8 cellular contexts compared by ENCODE assay signal in the genomic region with DNA sequence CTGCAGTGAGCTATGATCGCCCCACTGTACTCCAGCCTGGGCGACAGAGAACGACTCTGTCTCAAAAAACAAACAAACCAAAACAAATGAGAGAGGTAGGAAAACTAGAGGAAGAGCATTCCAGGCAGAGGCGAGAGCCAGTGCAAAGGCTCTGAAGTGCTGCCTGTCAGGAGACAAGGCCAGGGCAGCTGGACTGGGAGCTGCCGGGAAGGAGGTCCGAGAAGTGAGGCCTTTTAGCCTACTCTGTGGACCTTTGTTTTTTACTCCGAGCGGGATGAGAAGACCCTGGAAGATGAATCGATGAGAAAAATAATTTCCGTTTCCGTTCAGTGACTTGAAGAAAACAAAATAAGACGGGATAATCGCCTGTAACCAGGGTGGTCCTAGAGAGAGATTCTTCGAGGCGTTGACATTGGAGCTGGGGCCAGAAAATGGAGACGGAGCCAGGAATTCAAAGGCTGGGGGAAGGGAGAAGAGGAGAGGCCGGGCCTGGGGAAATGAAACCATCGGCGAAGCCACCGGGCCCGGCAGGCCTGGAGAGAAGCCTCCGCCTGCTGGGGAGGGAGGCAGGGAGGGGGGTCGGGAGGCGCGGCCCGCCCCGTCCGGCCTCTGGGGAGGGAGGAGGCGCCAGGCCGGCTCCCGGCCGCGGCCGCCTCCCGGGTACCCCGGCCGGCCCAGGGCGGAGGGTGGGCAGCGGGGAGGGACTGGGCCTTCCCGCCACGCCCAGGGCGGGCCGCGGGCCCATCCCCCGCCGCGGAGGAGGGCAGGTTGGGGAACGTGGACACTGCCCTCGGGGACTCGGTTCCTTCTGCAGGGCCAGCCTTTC. TPM values are rescaled to one million over a fixed set of nuclear protein-coding genes. Genes with fewer than 3 reads are reported as not detected.
A peak's percentile ranks its signal among the peaks of the same experiment; 100 is the strongest.
DNase-seq lines count a peak whose midpoint lies in the region; ATAC-seq, FAIRE-seq and TF ChIP-seq lines count a peak whose summit lies in the region.

No MANE protein-coding gene starts in this region.

- H3K9me3 Mint-ChIP-seq in naive thymus-derived CD4-positive, alpha-beta T cell = peaks cover 0 to 2% (median 0%) of the 10 kb centered on the region in 11 donors

- H3K9ac ChIP-seq in HUES6 (ENCODE audit: low read length) = peak overlapping the region; percentile 83

- H3K27ac Mint-ChIP-seq in naive thymus-derived CD4-positive, alpha-beta T cell = peak overlapping the region; percentile 97 to 99 (median 98)

- intact Hi-C loops in Panc1 (cut with micrococcal nuclease; ENCODE audit: unreplicated experiment) = no loop called here
- intact Hi-C loops in naive thymus-derived CD4-positive, alpha-beta T cell (cut with micrococcal nuclease) = loop anchor here (1.0 kb wide), 3 partner anchors 8 to 12 kb away; a partner anchor contains a TSS
- intact Hi-C loops in testis (cut with DNase I; ENCODE audit: low total_unique reads) = no loop called here

- no peak for TF ChIP-seq EP300 in A549 (IDR thresholded peaks at IDR 0.05)

- peak; percentile 68 for FAIRE-seq in A549 (lab: Jason Lieb, UNC)
- FAIRE-seq in GM18507 (lab: Jason Lieb, UNC) = peak; percentile 60

- H3K4me3 ChIP-seq in A549 (peak overlapping the region; percentile 43), HUES6 (ENCODE audit: low read depth, low read length) (peak overlapping the region; percentile 56), Panc1 (ENCODE audit: low read depth in 2 of 2, low read length in 2 of 2) (peak overlapping the region; percentile 47 to 67), fibroblast of pulmonary artery (replicated peaks; ENCODE audit: low read depth, low read length) (peak overlapping the region; percentile 49), testis (peak overlapping the region; percentile 46 to 69)
- H3K4me3 ChIP-seq in naive thymus-derived CD4-positive, alpha-beta T cell (ENCODE audit: low read length) = peak overlapping the region; percentile 53

- H3K36me3 Mint-ChIP-seq in naive thymus-derived CD4-positive, alpha-beta T cell = no peaks in the 10 kb centered on the region

- ATAC-seq in A549 = peak; percentile 95 to 96
- ATAC-seq in Panc1 = peak; percentile 98
- peak; percentile 94 for ATAC-seq in naive thymus-derived CD4-positive, alpha-beta T cell

- 4% methylated on average over 43 of the region's 50 CpGs for WGBS in A549 (ENCODE audit: missing lambda C conversion rate)
- 0% methylated on average over 25 to 50 of the region's 50 CpGs for WGBS in testis, 2 donors

- peak overlapping the region; percentile 88 to 98 (median 95) for H3K4me3 Mint-ChIP-seq in naive thymus-derived CD4-positive, alpha-beta T cell

- no peak for TF ChIP-seq CTCF in A549 (IDR thresholded peaks at IDR 0.05)
- no peak for TF ChIP-seq CTCF in Panc1 (IDR thresholded peaks at IDR 0.05)
- TF ChIP-seq CTCF in fibroblast of pulmonary artery (IDR thresholded peaks at IDR 0.05; ENCODE audit: low read length, missing control alignments) = no peak
- no peak for TF ChIP-seq CTCF in testis (IDR thresholded peaks at IDR 0.05)

- peak; percentile 90 for TF ChIP-seq POLR2A in A549 (IDR thresholded peaks at IDR 0.05; ENCODE audit: low read length)
- no peak for TF ChIP-seq POLR2A in testis (IDR thresholded peaks at IDR 0.05)

- H3K27me3 ChIP-seq in HUES6 (ENCODE audit: control insufficient read depth, insufficient read depth, low read length) = no peaks in the 10 kb centered on the region
- no peaks in the 10 kb centered on the region for H3K27me3 ChIP-seq in Panc1 (ENCODE audit: control insufficient read depth, insufficient read depth, low read length)
- no peaks in the 10 kb centered on the region for H3K27me3 ChIP-seq in naive thymus-derived CD4-positive, alpha-beta T cell (ENCODE audit: control insufficient read depth in 2 of 2, insufficient read depth in 2 of 2, low read length in 2 of 2)
- no peaks in the 10 kb centered on the region for H3K27me3 ChIP-seq in testis

- H3K27me3 Mint-ChIP-seq in naive thymus-derived CD4-positive, alpha-beta T cell = no peaks in the 10 kb centered on the region

- peak; percentile 95 to 98 for DNase-seq in A549 (ENCODE audit: low read depth in 1 of 2, low spot score in 1 of 2)
- DNase-seq in GM18507 (ENCODE audit: extremely low spot score, insufficient read length, low read depth) = no peak
- DNase-seq in Panc1 (ENCODE audit: low read depth, low spot score) = no peak
- peak; percentile 84 for DNase-seq in activated effector memory CD4-positive, alpha-beta T cell treated with anti-CD3 and anti-CD28 coated beads, Interleukin-2, amount 50 U/mL, for 16 hours
- peak; percentile 92 for DNase-seq in fibroblast of pulmonary artery (ENCODE audit: low read depth)
- peak in 8 of 9 donors; percentile 42 to 70 (median 52) for DNase-seq in naive thymus-derived CD4-positive, alpha-beta T cell
- peak; percentile 87 for DNase-seq in testis

- H3K27ac ChIP-seq in A549 = peak overlapping the region; percentile 90 to 95
- peak overlapping the region; percentile 83 for H3K27ac ChIP-seq in HUES6 (ENCODE audit: low read depth, low read length)
- peak overlapping the region; percentile 97 for H3K27ac ChIP-seq in Panc1 (ENCODE audit: low read length)
- peak overlapping the region; percentile 77 for H3K27ac ChIP-seq in naive thymus-derived CD4-positive, alpha-beta T cell (ENCODE audit: low read depth, low read length)
- peak overlapping the region; percentile 95 to 96 for H3K27ac ChIP-seq in testis

- TF ChIP-seq RAD21 in A549 (conservative IDR thresholded peaks at IDR 0.05 in 1 of 2, IDR thresholded peaks at IDR 0.05 in 1 of 2) = no peak; a peak in 1 of 5 replicates

- no peaks in the 10 kb centered on the region for H3K9me3 ChIP-seq in A549
- H3K9me3 ChIP-seq in HUES6 (ENCODE audit: control insufficient read depth, insufficient read depth, low read depth, low read length) = no peaks in the 10 kb centered on the region
- H3K9me3 ChIP-seq in Panc1 (ENCODE audit: control insufficient read depth, insufficient read depth, low read depth, low read length) = no peaks in the 10 kb centered on the region
- no peaks in the 10 kb centered on the region for H3K9me3 ChIP-seq in naive thymus-derived CD4-positive, alpha-beta T cell (ENCODE audit: control insufficient read depth in 2 of 3, low read length in 3 of 3)
- H3K9me3 ChIP-seq in testis = no peaks in the 10 kb centered on the region

- in situ Hi-C loops in Panc1 (cut with HindIII; ENCODE audit: low pct_unique_long_range_greater_than_20kb, low sequenced_read_pairs) = no loop called here

- no peaks in the 10 kb centered on the region for H3K36me3 ChIP-seq in HUES6 (ENCODE audit: control insufficient read depth, insufficient read depth, low read length)
- H3K36me3 ChIP-seq in Panc1 (ENCODE audit: control insufficient read depth, insufficient read depth, low read length) = no peaks in the 10 kb centered on the region
- no peaks in the 10 kb centered on the region for H3K36me3 ChIP-seq in naive thymus-derived CD4-positive, alpha-beta T cell (ENCODE audit: control insufficient read depth in 2 of 3, insufficient read depth in 3 of 3, low read length in 3 of 3)
- H3K36me3 ChIP-seq in testis (ENCODE audit: low read depth, missing control alignments) = no peaks in the 10 kb centered on the region

- H3K4me1 Mint-ChIP-seq in naive thymus-derived CD4-positive, alpha-beta T cell = peaks cover 0 to 25% (median 12%) of the 10 kb centered on the region in 7 donors

- peak overlapping the region; percentile 93 for H3K4me2 ChIP-seq in A549

- H3K4me1 ChIP-seq in A549 (peaks cover 28% of the 10 kb centered on the region), HUES6 (ENCODE audit: control insufficient read depth, insufficient read depth, low read length) (peaks cover 15% of the 10 kb centered on the region), Panc1 (ENCODE audit: control insufficient read depth, insufficient read depth, low read length) (peaks cover 6% of the 10 kb centered on the region), testis (peaks cover 25% of the 10 kb centered on the region)
- peaks cover 5 to 6% of the 10 kb centered on the region in 2 donors for H3K4me1 ChIP-seq in naive thymus-derived CD4-positive, alpha-beta T cell (ENCODE audit: control insufficient read depth in 2 of 2, insufficient read depth in 2 of 2, low read length in 2 of 2)

- CTCF ChIA-PET in A549 (lab: Yijun Ruan, JAX) (interaction anchor here (0.6 to 46.6 kb wide), 13 partner anchors 10 to 201 kb away, joined by 3 to 950 read pairs (median 4); a partner anchor contains a TSS), Panc1 (lab: Charles Lee) (interaction anchor here (0.6 to 0.7 kb wide), 2 partner anchors 30 to 32 kb away, joined by 5 to 7 read pairs; a partner anchor contains a TSS)
- CTCF ChIA-PET in naive thymus-derived CD4-positive, alpha-beta T cell (lab: Charles Lee) = interaction anchor here (0.7 to 2.0 kb wide), 3 partner anchors 9 to 13 kb away, joined by 3 to 11 read pairs (median 9); no protein-coding TSS in a partner anchor

- BruUV-seq in Panc1 (replicated peaks; lab: Mats Ljungman, UMichigan) = TSS peak; percentile 100

- POLR2A ChIA-PET in A549 (lab: Yijun Ruan, JAX) = interaction anchor here (0.6 to 4.6 kb wide), 12 partner anchors 7 to 170 kb away, joined by 3 to 79 read pairs (median 4); a partner anchor contains a TSS
- POLR2A ChIA-PET in Panc1 (lab: Charles Lee) = interaction anchor here (0.6 to 0.7 kb wide), 2 partner anchors 30 to 292 kb away, joined by 10 to 16 read pairs; no protein-coding TSS in a partner anchor
- POLR2A ChIA-PET in naive thymus-derived CD4-positive, alpha-beta T cell (lab: Charles Lee) = interaction anchor here (0.6 to 3.2 kb wide), 8 partner anchors 8 to 981 kb away, joined by 3 to 24 read pairs (median 4); a partner anchor contains a TSS

RNA-seq across cellular contexts. Expression of a gene that starts 7.8 kb away (rescaled TPM):
- polyA plus RNA-seq in A549 (2011; rRNA removed) = 10.0 and 10.7 TPM in 2 replicates
- polyA plus RNA-seq in A549 (2012; cell fraction: cytosol; rRNA removed) = 30.9 and 31.2 TPM in 2 replicates
- polyA plus RNA-seq in A549 (2012; cell fraction: nucleus; rRNA removed) = 21.4 and 24.8 TPM in 2 replicates
- polyA plus RNA-seq in A549 (2017; fragmentation: RNase III; extraction: RNeasy Plus Mini Kit Qiagen cat#74134 plus additional on column Dnase treatment) = 12.5 to 14.9 TPM (median 13.6 TPM) in 3 replicates
- polyA minus RNA-seq in A549 (2011; rRNA and poly(A)+ RNA removed) = 4.6 and 4.7 TPM in 2 replicates
- total RNA-seq in Panc1 (2021; ENCODE audit: unreplicated experiment) = 13.4 TPM
- polyA plus RNA-seq in Panc1 (2012; ENCODE audit: insufficient read length) = 13.7 TPM
- 10 to 100 TPM in 4 of 5 experiments, 1 to 10 TPM in 1; 8.1 to 30.9 (median 13.5) TPM for total RNA-seq in naive thymus-derived CD4-positive, alpha-beta T cell
- 1 to 10 TPM; 3.3 to 6.9 TPM for polyA plus RNA-seq in naive thymus-derived CD4-positive, alpha-beta T cell
- 10 to 100 TPM in 1 of 2 donors, 1 to 10 TPM in 1; 8.6 to 10.9 TPM for total RNA-seq in testis
- polyA plus RNA-seq in testis (ENCODE audit: insufficient read depth, low read depth, low replicate concordance) = 8.3 TPM

RNA-seq across cellular contexts. Expression of a gene that starts 10.5 kb away (rescaled TPM):
- 40.2 and 41.7 TPM in 2 replicates for polyA plus RNA-seq in A549 (2011; rRNA removed)
- polyA plus RNA-seq in A549 (2012; cell fraction: cytosol; rRNA removed) = 24.7 and 32.8 TPM in 2 replicates
- polyA plus RNA-seq in A549 (2012; cell fraction: nucleus; rRNA removed) = 26.5 and 34.1 TPM in 2 replicates
- 35.5 to 41.2 TPM (median 39.7 TPM) in 3 replicates for polyA plus RNA-seq in A549 (2017; fragmentation: RNase III; extraction: RNeasy Plus Mini Kit Qiagen cat#74134 plus additional on column Dnase treatment)
- polyA minus RNA-seq in A549 (2011; rRNA and poly(A)+ RNA removed) = 63.1 and 71.7 TPM in 2 replicates
- 35.7 TPM for total RNA-seq in Panc1 (2021; ENCODE audit: unreplicated experiment)
- 39.6 TPM for polyA plus RNA-seq in Panc1 (2012; ENCODE audit: insufficient read length)
- total RNA-seq in naive thymus-derived CD4-positive, alpha-beta T cell = 10 to 100 TPM; 15.2 to 44.1 (median 17.8) TPM
- polyA plus RNA-seq in naive thymus-derived CD4-positive, alpha-beta T cell = 1 to 10 TPM; 2.7 to 4.4 TPM
- total RNA-seq in testis = 10 to 100 TPM; 24.3 to 33.9 TPM
- polyA plus RNA-seq in testis (ENCODE audit: insufficient read depth, low read depth, low replicate concordance) = 22.4 TPM

RNA-seq across cellular contexts. Expression of a gene that starts 20.4 kb away (rescaled TPM):
- 1.5 and 1.6 TPM in 2 replicates for polyA plus RNA-seq in A549 (2011; rRNA removed)
- 0.91 and 1.1 TPM in 2 replicates for polyA plus RNA-seq in A549 (2012; cell fraction: cytosol; rRNA removed)
- polyA plus RNA-seq in A549 (2012; cell fraction: nucleus; rRNA removed) = 1.7 and 1.8 TPM in 2 replicates
- 1.3 to 1.8 TPM (median 1.8 TPM) in 3 replicates for polyA plus RNA-seq in A549 (2017; fragmentation: RNase III; extraction: RNeasy Plus Mini Kit Qiagen cat#74134 plus additional on column Dnase treatment)
- 0.87 and 1.1 TPM in 2 replicates for polyA minus RNA-seq in A549 (2011; rRNA and poly(A)+ RNA removed)
- total RNA-seq in Panc1 (2021; ENCODE audit: unreplicated experiment) = 3.4 TPM
- polyA plus RNA-seq in Panc1 (2012; ENCODE audit: insufficient read length) = 4.0 TPM
- 1 to 10 TPM in 4 of 5 experiments, under 1 TPM in 1; 0.85 to 4.0 (median 2.6) TPM for total RNA-seq in naive thymus-derived CD4-positive, alpha-beta T cell
- polyA plus RNA-seq in naive thymus-derived CD4-positive, alpha-beta T cell = under 1 TPM; 0.14 to 0.60 TPM
- 1 to 10 TPM; 4.9 to 5.1 TPM for total RNA-seq in testis
- polyA plus RNA-seq in testis (ENCODE audit: insufficient read depth, low read depth, low replicate concordance) = 3.6 TPM

RNA-seq across cellular contexts. Expression of a gene that starts 31.9 kb away (rescaled TPM):
- polyA plus RNA-seq in A549 (2011; rRNA removed) (202 and 241 TPM in 2 replicates), A549 (2017; fragmentation: RNase III; extraction: RNeasy Plus Mini Kit Qiagen cat#74134 plus additional on column Dnase treatment) (280 to 298 TPM (median 296 TPM) in 3 replicates), testis (ENCODE audit: insufficient read depth, low read depth, low replicate concordance) (36.8 TPM)
- polyA plus RNA-seq in A549 (2012; cell fraction: cytosol; rRNA removed) = 713 and 819 TPM in 2 replicates
- polyA plus RNA-seq in A549 (2012; cell fraction: nucleus; rRNA removed) = 565 and 810 TPM in 2 replicates
- polyA minus RNA-seq in A549 (2011; rRNA and poly(A)+ RNA removed) = 192 and 225 TPM in 2 replicates
- total RNA-seq in Panc1 (2021; ENCODE audit: unreplicated experiment) (45.6 TPM), testis (10 to 100 TPM; 25.0 to 43.3 TPM)
- 105 TPM for polyA plus RNA-seq in Panc1 (2012; ENCODE audit: insufficient read length)
- total RNA-seq in naive thymus-derived CD4-positive, alpha-beta T cell = 10 to 100 TPM; 11.0 to 42.2 (median 13.3) TPM
- polyA plus RNA-seq in naive thymus-derived CD4-positive, alpha-beta T cell = 10 to 100 TPM; 27.6 TPM

RNA-seq across cellular contexts. Expression of a gene that starts 33.2 kb away (rescaled TPM):
- polyA plus RNA-seq in A549 (2011; rRNA removed) (1.4 and 2.2 TPM in 2 replicates), A549 (2017; fragmentation: RNase III; extraction: RNeasy Plus Mini Kit Qiagen cat#74134 plus additional on column Dnase treatment) (1.2 to 2.0 TPM (median 1.4 TPM) in 3 replicates), testis (ENCODE audit: insufficient read depth, low read depth, low replicate concordance) (7.2 TPM)
- polyA plus RNA-seq in A549 (2012; cell fraction: cytosol; rRNA removed) = 2.0 TPM in 2 replicates
- 3.9 and 4.2 TPM in 2 replicates for polyA plus RNA-seq in A549 (2012; cell fraction: nucleus; rRNA removed)
- 1.1 and 1.2 TPM in 2 replicates for polyA minus RNA-seq in A549 (2011; rRNA and poly(A)+ RNA removed)
- total RNA-seq in Panc1 (2021; ENCODE audit: unreplicated experiment) (1.2 TPM), testis (10 to 100 TPM; 18.3 to 27.9 TPM)
- polyA plus RNA-seq in Panc1 (2012; ENCODE audit: insufficient read length) = 0.98 TPM
- 1 to 10 TPM in 1 of 5 experiments, under 1 TPM in 4; 0.27 to 1.5 (median 0.80) TPM for total RNA-seq in naive thymus-derived CD4-positive, alpha-beta T cell
- under 1 TPM in 1 of 2 donors, not detected in 1; 0.20 TPM for polyA plus RNA-seq in naive thymus-derived CD4-positive, alpha-beta T cell

Comparison
In these comparisons a context has a peak if more than half of its experiments do, and no peak if none do; other contexts are left out.
1. DNase-seq: peak in A549 (2 of 2), activated effector memory CD4-positive, alpha-beta T cell treated with anti-CD3 and anti-CD28 coated beads, Interleukin-2, amount 50 U/mL, for 16 hours (single experiment), fibroblast of pulmonary artery (single experiment), naive thymus-derived CD4-positive, alpha-beta T cell (8 of 9) and testis (single experiment); none in GM18507 (single experiment) and Panc1 (single experiment).
2. intact Hi-C loops: an anchor here in naive thymus-derived CD4-positive, alpha-beta T cell (1.0 kb wide); none called in Panc1 and testis.
3. Peak in every context shown above with its lines, with median percentiles within 50 percentile points of each other: ATAC-seq, H3K27ac ChIP-seq and H3K4me3 ChIP-seq.